In genomic region chr14:93207468-93208308, GRCh38 we compare ENCODE assay signal across 8 cellular contexts. TPM values are rescaled to one million over a fixed set of nuclear protein-coding genes. Genes with fewer than 3 reads are reported as not detected.
A peak's percentile ranks its signal among the peaks of the same experiment; 100 is the strongest.
DNase-seq lines count a peak whose midpoint lies in the region; ATAC-seq and TF ChIP-seq lines count a peak whose summit lies in the region.

No MANE protein-coding gene starts in this region.

- TF ChIP-seq CTCF in GM12875 (IDR thresholded peaks at IDR 0.05; ENCODE audit: borderline replicate concordance, insufficient read depth, low read depth, low read length), result peak; percentile 44

- H3K27me3 Mint-ChIP-seq in activated CD4-positive, alpha-beta T cell treated with anti-CD3 and anti-CD28 coated beads, Interleukin-2, amount 10 ng/mL, durations not matched to agents 7 days and 5 days, result no peaks in the 10 kb centered on the region
- no peaks in the 10 kb centered on the region for H3K27me3 Mint-ChIP-seq in naive B cell

- DNase-seq in AG08395 (ENCODE audit: low spot score), result peak; percentile 56
- peak in 2 of 3 experiments; percentile 53 to 84 for DNase-seq in NCI-H1417 (lab: John Stamatoyannopoulos, UW)
- DNase-seq in activated CD4-positive, alpha-beta T cell treated with anti-CD3 and anti-CD28 coated beads, Interleukin-2, amount 10 ng/mL, durations not matched to agents 7 days and 5 days, result peak; percentile 42
- DNase-seq in fibroblast of peridontal ligament (ENCODE audit: extremely low read depth), result peak; percentile 47
- DNase-seq in naive B cell, result peak; percentile 11
- DNase-seq in GDM1 (lab: John Stamatoyannopoulos, UW), result no peak

- H3K4me3 Mint-ChIP-seq in activated CD4-positive, alpha-beta T cell treated with anti-CD3 and anti-CD28 coated beads, Interleukin-2, amount 10 ng/mL, durations not matched to agents 7 days and 5 days, result peak overlapping the region; percentile 79
- peak overlapping the region; percentile 95 to 100 (median 98) for H3K4me3 Mint-ChIP-seq in naive B cell

- H3K36me3 Mint-ChIP-seq in activated CD4-positive, alpha-beta T cell treated with anti-CD3 and anti-CD28 coated beads, Interleukin-2, amount 10 ng/mL, durations not matched to agents 7 days and 5 days (ENCODE audit: low read depth), result peaks cover 35% of the 10 kb centered on the region
- H3K36me3 Mint-ChIP-seq in naive B cell, result peaks cover 0 to 11% of the 10 kb centered on the region in 2 donors

- H3K4me1 Mint-ChIP-seq in activated CD4-positive, alpha-beta T cell treated with anti-CD3 and anti-CD28 coated beads, Interleukin-2, amount 10 ng/mL, durations not matched to agents 7 days and 5 days, result peaks cover 44% of the 10 kb centered on the region
- peaks cover 35 to 76% (median 59%) of the 10 kb centered on the region in 3 donors for H3K4me1 Mint-ChIP-seq in naive B cell

- POLR2A ChIA-PET in activated CD4-positive, alpha-beta T cell treated with anti-CD3 and anti-CD28 coated beads, Interleukin-2, amount 10 ng/mL, durations not matched to agents 7 days and 5 days (lab: Charles Lee), result interaction anchor here (0.5 kb wide), 1 partner anchor 358 kb away, joined by 3 read pairs; no protein-coding TSS in a partner anchor

- no peaks in the 10 kb centered on the region for H3K9me3 Mint-ChIP-seq in activated CD4-positive, alpha-beta T cell treated with anti-CD3 and anti-CD28 coated beads, Interleukin-2, amount 10 ng/mL, durations not matched to agents 7 days and 5 days
- no peaks in the 10 kb centered on the region for H3K9me3 Mint-ChIP-seq in naive B cell

- ATAC-seq in HG02852 (IDR thresholded peaks at IDR 0.05; ENCODE audit: unreplicated experiment) (peak; percentile 35), naive B cell (ENCODE audit: low read depth in 2 of 2) (peak; percentile 19 to 25)

- CTCF ChIA-PET in activated CD4-positive, alpha-beta T cell treated with anti-CD3 and anti-CD28 coated beads, Interleukin-2, amount 10 ng/mL, durations not matched to agents 7 days and 5 days (lab: Charles Lee), result interaction anchor here (0.7 to 1.7 kb wide), 8 partner anchors 10 to 100 kb away, joined by 3 to 6 read pairs (median 4); partner anchors contain the start of genes LYSET and MOAP1

- peak overlapping the region; percentile 84 for H3K4me3 ChIP-seq in GM12875 (ENCODE audit: low read depth, low read length)

- H3K27ac Mint-ChIP-seq in activated CD4-positive, alpha-beta T cell treated with anti-CD3 and anti-CD28 coated beads, Interleukin-2, amount 10 ng/mL, durations not matched to agents 7 days and 5 days, result peak overlapping the region; percentile 94
- H3K27ac Mint-ChIP-seq in naive B cell, result peak overlapping the region; percentile 0 to 91 (median 54)

RNA-seq across cellular contexts. Expression of gene UBR7, which starts 0.6 kb away (rescaled TPM):
- 10 to 100 TPM; 43.5 to 45.8 TPM for total RNA-seq in activated CD4-positive, alpha-beta T cell treated with anti-CD3 and anti-CD28 coated beads, Interleukin-2, amount 10 ng/mL, durations not matched to agents 7 days and 5 days
- polyA plus RNA-seq in naive B cell (ENCODE audit: low read depth in 6 of 6), result 10 to 100 TPM; 31.7 to 45.5 (median 38.6) TPM

RNA-seq across cellular contexts. Expression of gene GON7, which starts 0.8 kb away (rescaled TPM):
- total RNA-seq in activated CD4-positive, alpha-beta T cell treated with anti-CD3 and anti-CD28 coated beads, Interleukin-2, amount 10 ng/mL, durations not matched to agents 7 days and 5 days, result 10 to 100 TPM; 17.9 to 20.4 TPM
- 10 to 100 TPM; 15.8 to 23.5 (median 21.6) TPM for polyA plus RNA-seq in naive B cell (ENCODE audit: low read depth in 6 of 6)

RNA-seq across cellular contexts. Expression of gene LYSET, which starts 22.6 kb away (rescaled TPM):
- total RNA-seq in activated CD4-positive, alpha-beta T cell treated with anti-CD3 and anti-CD28 coated beads, Interleukin-2, amount 10 ng/mL, durations not matched to agents 7 days and 5 days, result 10 to 100 TPM; 10.8 to 11.0 TPM
- polyA plus RNA-seq in naive B cell (ENCODE audit: low read depth in 6 of 6), result 10 to 100 TPM; 33.0 to 71.6 (median 58.6) TPM

RNA-seq across cellular contexts. Expression of gene MOAP1, which starts 23.0 kb away (rescaled TPM):
- total RNA-seq in activated CD4-positive, alpha-beta T cell treated with anti-CD3 and anti-CD28 coated beads, Interleukin-2, amount 10 ng/mL, durations not matched to agents 7 days and 5 days, result 10 to 100 TPM; 23.3 to 25.3 TPM
- 100 to 1,000 TPM in 1 of 6 donors, 10 to 100 TPM in 5; 64.6 to 100 (median 82.0) TPM for polyA plus RNA-seq in naive B cell (ENCODE audit: low read depth in 6 of 6)
